1 cellular context compared by ENCODE assay signal in the genomic region with DNA sequence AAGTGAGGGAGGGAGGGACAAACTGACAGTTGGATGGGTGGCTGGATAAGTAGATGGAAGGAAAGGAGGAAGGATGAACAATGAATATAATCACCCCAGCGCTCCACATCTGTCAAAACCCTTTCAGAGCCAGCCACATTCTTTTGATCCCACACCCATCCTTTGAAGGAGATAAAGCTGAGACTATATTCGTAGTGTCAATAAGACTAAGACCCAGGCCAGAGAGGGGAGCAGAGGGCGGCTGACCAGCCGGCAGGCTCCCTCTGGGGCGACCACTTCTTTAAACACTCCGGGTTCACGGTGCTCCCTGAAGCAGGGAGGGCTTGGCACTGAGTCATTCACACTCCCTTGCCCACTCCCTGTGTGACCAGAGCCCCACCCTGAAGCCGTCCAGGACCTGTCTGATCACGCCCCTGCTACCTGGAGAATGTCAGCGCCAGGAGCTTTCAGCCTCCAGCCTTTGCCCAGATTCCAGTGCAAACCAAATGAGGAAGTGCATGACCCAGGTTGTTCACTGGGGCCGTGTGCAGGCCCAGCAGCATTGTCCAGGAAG.
TF ChIP-seq lines count a peak whose summit lies in the region.

No MANE protein-coding gene starts in this region.

TF ChIP-seq in HEK293, 187 proteins besides CTCF, POLR2A, EP300 and RAD21 (continued from another document):
- TF ChIP-seq, protein P1, sequence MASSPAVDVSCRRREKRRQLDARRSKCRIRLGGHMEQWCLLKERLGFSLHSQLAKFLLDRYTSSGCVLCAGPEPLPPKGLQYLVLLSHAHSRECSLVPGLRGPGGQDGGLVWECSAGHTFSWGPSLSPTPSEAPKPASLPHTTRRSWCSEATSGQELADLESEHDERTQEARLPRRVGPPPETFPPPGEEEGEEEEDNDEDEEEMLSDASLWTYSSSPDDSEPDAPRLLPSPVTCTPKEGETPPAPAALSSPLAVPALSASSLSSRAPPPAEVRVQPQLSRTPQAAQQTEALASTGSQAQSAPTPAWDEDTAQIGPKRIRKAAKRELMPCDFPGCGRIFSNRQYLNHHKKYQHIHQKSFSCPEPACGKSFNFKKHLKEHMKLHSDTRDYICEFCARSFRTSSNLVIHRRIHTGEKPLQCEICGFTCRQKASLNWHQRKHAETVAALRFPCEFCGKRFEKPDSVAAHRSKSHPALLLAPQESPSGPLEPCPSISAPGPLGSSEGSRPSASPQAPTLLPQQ (tag by site-specific recombination; IDR thresholded peaks at IDR 0.05): no peak
- TF ChIP-seq, protein P2, sequence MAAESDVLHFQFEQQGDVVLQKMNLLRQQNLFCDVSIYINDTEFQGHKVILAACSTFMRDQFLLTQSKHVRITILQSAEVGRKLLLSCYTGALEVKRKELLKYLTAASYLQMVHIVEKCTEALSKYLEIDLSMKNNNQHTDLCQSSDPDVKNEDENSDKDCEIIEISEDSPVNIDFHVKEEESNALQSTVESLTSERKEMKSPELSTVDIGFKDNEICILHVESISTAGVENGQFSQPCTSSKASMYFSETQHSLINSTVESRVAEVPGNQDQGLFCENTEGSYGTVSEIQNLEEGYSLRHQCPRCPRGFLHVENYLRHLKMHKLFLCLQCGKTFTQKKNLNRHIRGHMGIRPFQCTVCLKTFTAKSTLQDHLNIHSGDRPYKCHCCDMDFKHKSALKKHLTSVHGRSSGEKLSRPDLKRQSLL (tag by site-specific recombination; IDR thresholded peaks at IDR 0.05): no peak
- no peak for TF ChIP-seq ZNF623 (tag by site-specific recombination; IDR thresholded peaks at IDR 0.05)
- TF ChIP-seq ZBTB21 (tag by site-specific recombination; IDR thresholded peaks at IDR 0.05): no peak
- TF ChIP-seq ZNF776 (tag by site-specific recombination; IDR thresholded peaks at IDR 0.05; ENCODE audit: borderline replicate concordance): no peak
- TF ChIP-seq ZNF654 (tag by site-specific recombination; IDR thresholded peaks at IDR 0.05; ENCODE audit: low read depth): no peak
- no peak for TF ChIP-seq ZNF292 (tag by site-specific recombination; IDR thresholded peaks at IDR 0.05; ENCODE audit: borderline replicate concordance, low read depth)
- no peak for TF ChIP-seq ZNF24 (tag by site-specific recombination; IDR thresholded peaks at IDR 0.05)
- no peak for TF ChIP-seq ZNF157 (tag by site-specific recombination; IDR thresholded peaks at IDR 0.05)
- no peak for TF ChIP-seq ZNF274 (IDR thresholded peaks at IDR 0.05; ENCODE audit: low read length)
- TF ChIP-seq ZNF274 (tag by site-specific recombination; IDR thresholded peaks at IDR 0.05; ENCODE audit: borderline replicate concordance): no peak
- peak; percentile 84 for TF ChIP-seq WT1 (tag by site-specific recombination; IDR thresholded peaks at IDR 0.05)
- peak; percentile 32; the same call in 1 of the 2 replicates for TF ChIP-seq GLIS1 (tag by site-specific recombination; IDR thresholded peaks at IDR 0.05)
- TF ChIP-seq ZBTB26 (tag by site-specific recombination; optimal IDR thresholded peaks at IDR 0.05): no peak
- TF ChIP-seq PRDM6 (tag by site-specific recombination; IDR thresholded peaks at IDR 0.05): no peak
- no peak for TF ChIP-seq ZNF645 (tag by site-specific recombination; IDR thresholded peaks at IDR 0.05)
- peak; percentile 78 for TF ChIP-seq KLF1 (tag by site-specific recombination; IDR thresholded peaks at IDR 0.05)
- TF ChIP-seq ZNF184 (tag by site-specific recombination; IDR thresholded peaks at IDR 0.05): no peak
- peak; percentile 40; the same call in 1 of the 2 replicates for TF ChIP-seq ZNF366 (tag by site-specific recombination; conservative IDR thresholded peaks at IDR 0.05)
- TF ChIP-seq ZNF433 (tag by site-specific recombination; IDR thresholded peaks at IDR 0.05; ENCODE audit: low read depth): no peak
- no peak for TF ChIP-seq SP2 (tag by site-specific recombination; IDR thresholded peaks at IDR 0.05)
- peak; percentile 82 for TF ChIP-seq KLF17 (tag by site-specific recombination; IDR thresholded peaks at IDR 0.05)
